In the genomic region with DNA sequence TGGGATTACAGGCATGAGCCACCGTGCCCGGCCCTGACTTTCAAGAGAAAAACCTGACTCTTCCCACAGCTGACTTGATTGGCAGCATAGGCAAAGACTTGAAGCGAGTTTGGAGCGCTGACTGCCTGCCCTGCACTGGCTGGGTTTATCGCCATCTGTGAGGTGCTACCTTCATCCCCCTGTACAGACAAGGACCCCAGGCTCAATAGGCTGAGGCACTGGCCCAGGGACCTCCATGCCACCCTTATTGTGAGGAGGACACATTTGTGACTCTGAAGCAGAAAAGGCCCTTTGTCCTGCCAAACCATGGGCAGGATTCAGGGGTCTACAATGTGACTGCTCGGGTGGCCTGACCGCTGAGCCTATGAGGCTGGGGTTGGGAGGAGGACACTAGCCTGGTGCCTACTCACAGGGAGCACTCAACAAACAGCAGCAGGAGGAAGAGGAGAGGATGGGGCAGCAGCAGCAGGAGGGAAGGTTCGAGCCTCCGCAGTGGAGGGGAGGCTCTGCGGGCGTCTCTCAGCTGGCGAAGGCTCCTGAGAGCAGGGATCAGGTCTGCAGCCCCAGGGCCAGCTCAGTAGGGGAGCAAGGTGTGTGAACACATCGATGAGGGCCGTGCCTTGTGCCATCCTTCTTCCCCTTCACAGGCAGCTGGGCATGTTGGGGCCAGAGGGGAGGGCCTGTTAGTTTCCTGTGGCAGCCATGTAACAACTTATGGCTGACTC, we compare ENCODE assay signal across 1 cellular context.
TF ChIP-seq lines count a peak whose summit lies in the region.

No MANE protein-coding gene starts in this region.

TF ChIP-seq in SK-N-SH, 30 proteins besides CTCF, POLR2A, EP300 and RAD21 (continued from another document):
- TF ChIP-seq GATA2 (CRISPR knock-in tag; IDR thresholded peaks at IDR 0.05) (no peak), GABPA (IDR thresholded peaks at IDR 0.05; ENCODE audit: low read depth) (no peak), RCOR1 (IDR thresholded peaks at IDR 0.05; ENCODE audit: low read length) (no peak), MXI1 (IDR thresholded peaks at IDR 0.05; ENCODE audit: low read depth, low read length) (no peak), JUND (IDR thresholded peaks at IDR 0.05) (no peak), TEAD4 (IDR thresholded peaks at IDR 0.05; ENCODE audit: borderline replicate concordance, insufficient read depth) (no peak), FOXM1 (IDR thresholded peaks at IDR 0.05; ENCODE audit: low read depth) (no peak), RXRA (IDR thresholded peaks at IDR 0.05; ENCODE audit: borderline replicate concordance, low read depth) (no peak)
- TF ChIP-seq, protein P1, sequence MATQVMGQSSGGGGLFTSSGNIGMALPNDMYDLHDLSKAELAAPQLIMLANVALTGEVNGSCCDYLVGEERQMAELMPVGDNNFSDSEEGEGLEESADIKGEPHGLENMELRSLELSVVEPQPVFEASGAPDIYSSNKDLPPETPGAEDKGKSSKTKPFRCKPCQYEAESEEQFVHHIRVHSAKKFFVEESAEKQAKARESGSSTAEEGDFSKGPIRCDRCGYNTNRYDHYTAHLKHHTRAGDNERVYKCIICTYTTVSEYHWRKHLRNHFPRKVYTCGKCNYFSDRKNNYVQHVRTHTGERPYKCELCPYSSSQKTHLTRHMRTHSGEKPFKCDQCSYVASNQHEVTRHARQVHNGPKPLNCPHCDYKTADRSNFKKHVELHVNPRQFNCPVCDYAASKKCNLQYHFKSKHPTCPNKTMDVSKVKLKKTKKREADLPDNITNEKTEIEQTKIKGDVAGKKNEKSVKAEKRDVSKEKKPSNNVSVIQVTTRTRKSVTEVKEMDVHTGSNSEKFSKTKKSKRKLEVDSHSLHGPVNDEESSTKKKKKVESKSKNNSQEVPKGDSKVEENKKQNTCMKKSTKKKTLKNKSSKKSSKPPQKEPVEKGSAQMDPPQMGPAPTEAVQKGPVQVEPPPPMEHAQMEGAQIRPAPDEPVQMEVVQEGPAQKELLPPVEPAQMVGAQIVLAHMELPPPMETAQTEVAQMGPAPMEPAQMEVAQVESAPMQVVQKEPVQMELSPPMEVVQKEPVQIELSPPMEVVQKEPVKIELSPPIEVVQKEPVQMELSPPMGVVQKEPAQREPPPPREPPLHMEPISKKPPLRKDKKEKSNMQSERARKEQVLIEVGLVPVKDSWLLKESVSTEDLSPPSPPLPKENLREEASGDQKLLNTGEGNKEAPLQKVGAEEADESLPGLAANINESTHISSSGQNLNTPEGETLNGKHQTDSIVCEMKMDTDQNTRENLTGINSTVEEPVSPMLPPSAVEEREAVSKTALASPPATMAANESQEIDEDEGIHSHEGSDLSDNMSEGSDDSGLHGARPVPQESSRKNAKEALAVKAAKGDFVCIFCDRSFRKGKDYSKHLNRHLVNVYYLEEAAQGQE (IDR thresholded peaks at IDR 0.05; ENCODE audit: low read depth, low read length), result no peak
